17 cellular contexts compared by ENCODE assay signal in genomic region chr9:68947015-68947414, GRCh38.
"Had no signal": no experiment of that assay in that cellular context is flagged by ENCODE, and none has a peak within 500 bp of the region (broad histone marks: within the 10 kb centered on the region; RNA-seq: fewer than 3 reads in every experiment).

No MANE protein-coding gene starts in this region.

- DNase-seq: activated CD4-positive, alpha-beta T cell treated with anti-CD3 and anti-CD28 coated beads, Interleukin-2, amount 50 U/mL, for 4 hours; activated CD4-positive, CD25-positive, alpha-beta regulatory T cell; activated gamma-delta T cell; amygdala; body of pancreas; caudate nucleus; islet precursor cell; left lung; mucosa of descending colon; naive thymus-derived CD4-positive, alpha-beta T cell; pancreas; stimulated activated CD4-positive, alpha-beta T cell treated with anti-CD3 and anti-CD28 coated beads, Interleukin-2, amount 100 ng/mL, for 24 hours; T-helper 17 cell; tibial artery had no signal

- H3K36me3 Mint-ChIP-seq: naive thymus-derived CD4-positive, alpha-beta T cell; stimulated activated effector memory CD8-positive, alpha-beta T cell treated with anti-CD3 and anti-CD28 coated beads, Interleukin-12 subunit alpha, Interleukin-12 subunit beta, amount 100 ng/mL, for 72 hours had no signal

- H3K9me3 Mint-ChIP-seq: activated naive CD4-positive, alpha-beta T cell treated with anti-CD3 and anti-CD28 coated beads, Interleukin-2, amount 50 U/mL, for 72 hours; naive thymus-derived CD4-positive, alpha-beta T cell; stimulated activated effector memory CD8-positive, alpha-beta T cell treated with anti-CD3 and anti-CD28 coated beads, Interleukin-12 subunit alpha, Interleukin-12 subunit beta, amount 100 ng/mL, for 72 hours had no signal

- H3K27ac Mint-ChIP-seq: naive thymus-derived CD4-positive, alpha-beta T cell; stimulated activated effector memory CD8-positive, alpha-beta T cell treated with anti-CD3 and anti-CD28 coated beads, Interleukin-12 subunit alpha, Interleukin-12 subunit beta, amount 100 ng/mL, for 72 hours; T-helper 17 cell had no signal

- H3K4me3 Mint-ChIP-seq: naive thymus-derived CD4-positive, alpha-beta T cell; stimulated activated effector memory CD8-positive, alpha-beta T cell treated with anti-CD3 and anti-CD28 coated beads, Interleukin-12 subunit alpha, Interleukin-12 subunit beta, amount 100 ng/mL, for 72 hours; T-helper 17 cell had no signal

- ATAC-seq: body of pancreas; esophagus mucosa; left lung; mucosa of descending colon; naive thymus-derived CD4-positive, alpha-beta T cell; pancreas; T-helper 17 cell had no signal
